12 cellular contexts compared by ENCODE assay signal in genomic region chr18:686339-687111, GRCh38. TPM values are rescaled to one million over a fixed set of nuclear protein-coding genes. Genes with fewer than 3 reads are reported as not detected.
DNase-seq lines count a peak whose midpoint lies in the region; ATAC-seq, FAIRE-seq and TF ChIP-seq lines count a peak whose summit lies in the region.
"Had no signal": no experiment of that assay in that cellular context is flagged by ENCODE, and none has a peak within 500 bp of the region (broad histone marks: within the 10 kb centered on the region; RNA-seq: fewer than 3 reads in every experiment).

No MANE protein-coding gene starts in this region.

- H3K36me3 ChIP-seq in GM12878 (ENCODE audit: control insufficient read depth in 2 of 2, insufficient read depth in 2 of 2, low read length in 1 of 2): peaks cover 0 to 6% of the 10 kb centered on the region in 2 experiments; a peak in 1 of 4 replicates

- H4K20me1 ChIP-seq in GM12878 (ENCODE audit: control insufficient read depth, insufficient read depth): no peaks in the 10 kb centered on the region; the same call in 1 of the 2 replicates

- intact Hi-C loops in Calu3 (cut with micrococcal nuclease; ENCODE audit: unreplicated experiment) (no loop called here), GM12878 (cut with micrococcal nuclease; ENCODE audit: unreplicated experiment) (no loop called here)

- BruUV-seq in Calu3 (replicated peaks; lab: Mats Ljungman, UMichigan) (no TSS peak), GM12878 (replicated peaks; lab: Mats Ljungman, UMichigan) (no TSS peak)

- H3K36me3 Mint-ChIP-seq in Calu3 (ENCODE audit: insufficient read depth, unreplicated experiment): peaks cover 75% of the 10 kb centered on the region

- SMC1A ChIA-PET in GM12878 (lab: Charles Lee; ENCODE audit: uncharacterized antibody, unreplicated experiment): interaction anchor here (0.6 to 1.4 kb wide), 3 partner anchors 28 to 152 kb away, joined by 3 read pairs; no protein-coding TSS in a partner anchor

- H3K9ac ChIP-seq in GM12878 (ENCODE audit: control insufficient read depth, insufficient read depth, low read length): no peak overlapping the region

- no peak for FAIRE-seq in GM12878 (lab: Jason Lieb, UNC)
- FAIRE-seq: frontal cortex, kidney had no signal

- TF ChIP-seq EP300 in GM12878 (IDR thresholded peaks at IDR 0.05; ENCODE audit: borderline replicate concordance in 1 of 2, control insufficient read depth in 1 of 2, low read depth in 2 of 2, low read length in 2 of 2): no peak

- no peak overlapping the region for H3K4me3 Mint-ChIP-seq in Calu3 (ENCODE audit: low read depth, unreplicated experiment)
- H3K4me3 Mint-ChIP-seq: CD8-positive, alpha-beta memory T cell had no signal

- no peaks in the 10 kb centered on the region for H3K79me2 ChIP-seq in GM12878 (ENCODE audit: control insufficient read depth, insufficient read depth, low read length)

- ATAC-seq in GM12878 (peak; percentile 53), GM21526 (IDR thresholded peaks at IDR 0.05; ENCODE audit: low FRiP score, unreplicated experiment) (no peak)

- TF ChIP-seq RAD21 in GM12878 (IDR thresholded peaks at IDR 0.05; ENCODE audit: insufficient read depth, low read depth, low read length): no peak

- in situ Hi-C loops in GM12878 (cut with MboI): no loop called here

- 97% methylated on average over 11 of the region's 11 CpGs for WGBS in GM12878 (ENCODE audit: insufficient coverage, insufficient replicate concordance, low lambda C conversion rate, missing lambda C conversion rate)

- H3K27ac ChIP-seq in GM12878 (ENCODE audit: control insufficient read depth, insufficient read depth): no peak overlapping the region
- H3K27ac ChIP-seq: adrenal gland had no signal

- H3K4me2 ChIP-seq in GM12878 (ENCODE audit: control insufficient read depth, insufficient read depth): no peak overlapping the region

- H3K4me3 ChIP-seq in GM12878: no peak overlapping the region
- H3K4me3 ChIP-seq: adrenal gland had no signal

- no peak overlapping the region for H2AFZ ChIP-seq in GM12878 (ENCODE audit: control insufficient read depth, low read depth, low read length)

- POLR2A ChIA-PET in GM12878 (lab: Charles Lee): interaction anchor here (0.5 kb wide), 1 partner anchor 991 kb away, joined by 3 read pairs; no protein-coding TSS in a partner anchor

- no peaks in the 10 kb centered on the region for H3K27me3 Mint-ChIP-seq in Calu3 (ENCODE audit: unreplicated experiment)
- H3K27me3 Mint-ChIP-seq: CD8-positive, alpha-beta memory T cell had no signal

- CTCF ChIA-PET in Calu3 (lab: Charles Lee): no interaction called here
- CTCF ChIA-PET in GM12878 (lab: Yijun Ruan, JAX): interaction anchor here (3.3 kb wide), 1 partner anchor 62 kb away, joined by 13 read pairs; no protein-coding TSS in a partner anchor

- no peak for TF ChIP-seq CTCF in Calu3 (IDR thresholded peaks at IDR 0.05; ENCODE audit: unreplicated experiment)
- TF ChIP-seq CTCF in GM12878 (IDR thresholded peaks at IDR 0.05 in 2 of 3, conservative IDR thresholded peaks at IDR 0.05 in 1 of 3; ENCODE audit: control insufficient read depth in 2 of 3, extremely low read depth in 1 of 3, insufficient read depth in 1 of 3, low read depth in 3 of 3, low read length in 3 of 3): no peak
- TF ChIP-seq CTCF in GM10266 (IDR thresholded peaks at IDR 0.05; ENCODE audit: control insufficient read depth, insufficient read depth, low read depth, missing control alignments): no peak

- RAD21 ChIA-PET in GM12878 (lab: Charles Lee; ENCODE audit: unreplicated experiment): no interaction called here

- no peaks in the 10 kb centered on the region for H3K27me3 ChIP-seq in GM12878 (replicated peaks in 1 of 2; ENCODE audit: control insufficient read depth in 2 of 2, insufficient read depth in 2 of 2, low read length in 1 of 2)
- H3K27me3 ChIP-seq: adrenal gland had no signal

- peak overlapping the region; percentile 29 for H3K27ac Mint-ChIP-seq in Calu3 (ENCODE audit: unreplicated experiment)

- H3K4me1 Mint-ChIP-seq in Calu3 (ENCODE audit: low read depth, unreplicated experiment): no peaks in the 10 kb centered on the region

- TF ChIP-seq POLR2A in GM12878 (IDR thresholded peaks at IDR 0.05; ENCODE audit: low read depth, low read length): peak; percentile 34

- no peaks in the 10 kb centered on the region for H3K9me3 ChIP-seq in GM12878 (replicated peaks; ENCODE audit: control insufficient read depth, insufficient read depth, low read length)
- H3K9me3 ChIP-seq: adrenal gland had no signal

- no peaks in the 10 kb centered on the region for H3K4me1 ChIP-seq in GM12878 (ENCODE audit: control insufficient read depth, insufficient read depth, low read length)
- H3K4me1 ChIP-seq: adrenal gland had no signal

- no peaks in the 10 kb centered on the region for H3K9me3 Mint-ChIP-seq in Calu3 (ENCODE audit: low read depth, unreplicated experiment)
- H3K9me3 Mint-ChIP-seq: CD8-positive, alpha-beta memory T cell had no signal

- DNase-seq in Calu3 (no peak), HT1080 (ENCODE audit: low read depth) (peak; percentile 59), GM12878 (ENCODE audit: low read depth, low spot score) (no peak), myocyte (ENCODE audit: low read depth) (peak; percentile 74), GM10266 (ENCODE audit: extremely low spot score) (no peak)
- DNase-seq in stimulated activated CD4-positive, alpha-beta T cell treated with anti-CD3 and anti-CD28 coated beads, Interleukin-4, amount 100 ng/mL, for 24 hours: no peak
- DNase-seq: CD8-positive, alpha-beta memory T cell; kidney; NCI-H1105 had no signal

TF ChIP-seq in GM12878, 131 proteins besides CTCF, POLR2A, EP300 and RAD21:
- TF ChIP-seq RUNX3 (IDR thresholded peaks at IDR 0.05; ENCODE audit: low read length): no peak
- TF ChIP-seq BMI1 (IDR thresholded peaks at IDR 0.05; ENCODE audit: borderline replicate concordance): no peak

RNA-seq across cellular contexts. Expression of gene ENOSF1, which starts 25.9 kb away (rescaled TPM):
- 88.5 and 102 TPM in 2 replicates for total RNA-seq in Calu3 (2022)
- 10.0 and 11.0 TPM in 2 replicates for total RNA-seq in HT1080 (2014; rRNA removed; shearing (Covaris generic))
- 16.9 and 17.9 TPM in 2 replicates for polyA plus RNA-seq in HT1080 (2015; cell fraction: cytosol; rRNA removed)
- polyA plus RNA-seq in HT1080 (2015; cell fraction: nucleus; rRNA removed): 126 and 147 TPM in 2 replicates
- total RNA-seq in GM12878 (2013; cell fraction: nucleolus; rRNA removed): 0.86 and 0.88 TPM in 2 replicates
- total RNA-seq in GM12878 (2014; rRNA removed): 26.3 and 28.9 TPM in 2 replicates
- total RNA-seq in GM12878 (2014; rRNA removed; fragmentation: Illumina TruSeq; extraction: Trizol): 23.5 and 26.2 TPM in 2 replicates
- 40.0 and 43.3 TPM in 2 replicates for total RNA-seq in GM12878 (2021)
- polyA plus RNA-seq in GM12878 (2011; ENCODE audit: low read depth): 21.1 TPM
- 27.6 and 30.7 TPM in 2 replicates for polyA plus RNA-seq in GM12878 (2011; rRNA removed)
- polyA plus RNA-seq in GM12878 (2011; cell fraction: cytosol; rRNA removed): 23.2 and 23.7 TPM in 2 replicates
- 113 and 114 TPM in 2 replicates for polyA plus RNA-seq in GM12878 (2011; cell fraction: nucleus; rRNA removed)
- 25.9 and 32.1 TPM in 2 replicates for polyA plus RNA-seq in GM12878 (2012)
- polyA plus RNA-seq in GM12878 (2014; fragmentation: Illumina TruSeq; extraction: Trizol): 40.0 and 43.5 TPM in 2 replicates
- polyA plus RNA-seq in GM12878 (2014; fragmentation: Nextera tagmentation; extraction: Ambion mirVana): 10 to 100 TPM; 12.5 to 13.3 TPM
- polyA plus RNA-seq in GM12878 (2014; rRNA removed): 30.4 and 31.3 TPM in 2 replicates
- 10 to 100 TPM; 41.6 to 42.3 TPM for polyA plus RNA-seq in GM12878 (2016; fragmentation: Nextera tagmentation; extraction: Ambion mirVana)
- polyA minus RNA-seq in GM12878 (2011; rRNA and poly(A)+ RNA removed): 38.4 and 54.2 TPM in 2 replicates
- 16.7 and 19.4 TPM in 2 replicates for polyA minus RNA-seq in GM12878 (2011; cell fraction: cytosol; rRNA and poly(A)+ RNA removed)
- polyA minus RNA-seq in GM12878 (2011; cell fraction: nucleus; rRNA and poly(A)+ RNA removed): 41.5 and 64.3 TPM in 2 replicates
- total RNA-seq in myocyte: 13.8 and 20.2 TPM in 2 replicates
- polyA plus RNA-seq in myocyte (2012): 13.0 TPM

RNA-seq across cellular contexts. Expression of gene TYMS, which starts 29.1 kb away (rescaled TPM):
- total RNA-seq in Calu3 (2022): 71.8 and 84.1 TPM in 2 replicates
- 59.2 and 135 TPM in 2 replicates for total RNA-seq in HT1080 (2014; rRNA removed; shearing (Covaris generic))
- polyA plus RNA-seq in HT1080 (2015; cell fraction: cytosol; rRNA removed): 254 and 265 TPM in 2 replicates
- 163 and 176 TPM in 2 replicates for polyA plus RNA-seq in HT1080 (2015; cell fraction: nucleus; rRNA removed)
- 16.5 and 22.8 TPM in 2 replicates for total RNA-seq in GM12878 (2013; cell fraction: nucleolus; rRNA removed)
- 65.8 and 74.4 TPM in 2 replicates for total RNA-seq in GM12878 (2014; rRNA removed)
- total RNA-seq in GM12878 (2014; rRNA removed; fragmentation: Illumina TruSeq; extraction: Trizol): 34.8 and 38.6 TPM in 2 replicates
- total RNA-seq in GM12878 (2021): 219 and 224 TPM in 2 replicates
- 146 TPM for polyA plus RNA-seq in GM12878 (2011; ENCODE audit: low read depth)
- polyA plus RNA-seq in GM12878 (2011; rRNA removed): 221 and 263 TPM in 2 replicates
- 355 and 416 TPM in 2 replicates for polyA plus RNA-seq in GM12878 (2011; cell fraction: cytosol; rRNA removed)
- polyA plus RNA-seq in GM12878 (2011; cell fraction: nucleus; rRNA removed): 161 and 172 TPM in 2 replicates
- polyA plus RNA-seq in GM12878 (2012): 162 and 194 TPM in 2 replicates
- polyA plus RNA-seq in GM12878 (2014; fragmentation: Illumina TruSeq; extraction: Trizol): 250 and 297 TPM in 2 replicates
- 100 to 1,000 TPM; 157 to 197 TPM for polyA plus RNA-seq in GM12878 (2014; fragmentation: Nextera tagmentation; extraction: Ambion mirVana)
- polyA plus RNA-seq in GM12878 (2014; rRNA removed): 200 and 218 TPM in 2 replicates
- 100 to 1,000 TPM; 516 to 524 TPM for polyA plus RNA-seq in GM12878 (2016; fragmentation: Nextera tagmentation; extraction: Ambion mirVana)
- polyA minus RNA-seq in GM12878 (2011; rRNA and poly(A)+ RNA removed): 294 and 415 TPM in 2 replicates
- 127 and 151 TPM in 2 replicates for polyA minus RNA-seq in GM12878 (2011; cell fraction: cytosol; rRNA and poly(A)+ RNA removed)
- polyA minus RNA-seq in GM12878 (2011; cell fraction: nucleus; rRNA and poly(A)+ RNA removed): 39.3 and 69.0 TPM in 2 replicates
- total RNA-seq in myocyte: 2.3 and 2.5 TPM in 2 replicates
- polyA plus RNA-seq in myocyte (2012): 5.4 TPM

Comparison
In these comparisons a context has a peak if more than half of its experiments do, and no peak if none do; other contexts are left out.
1. DNase-seq: peak in HT1080 (single experiment) and myocyte (single experiment); none in Calu3 (single experiment), GM12878 (single experiment), GM10266 (single experiment) and stimulated activated CD4-positive, alpha-beta T cell treated with anti-CD3 and anti-CD28 coated beads, Interleukin-4, amount 100 ng/mL, for 24 hours (single experiment).